In genomic region chr10:26448706-26449435, GRCh38 we compare ENCODE assay signal across 9 cellular contexts. TPM values are rescaled to one million over a fixed set of nuclear protein-coding genes. Genes with fewer than 3 reads are reported as not detected.
DNase-seq lines count a peak whose midpoint lies in the region; ATAC-seq and TF ChIP-seq lines count a peak whose summit lies in the region.
"Had no signal": no experiment of that assay in that cellular context is flagged by ENCODE, and none has a peak within 500 bp of the region (broad histone marks: within the 10 kb centered on the region; RNA-seq: fewer than 3 reads in every experiment).

No MANE protein-coding gene starts in this region.

- peaks cover 5% of the 10 kb centered on the region for H3K9me3 Mint-ChIP-seq in activated CD4-positive, alpha-beta memory T cell treated with anti-CD3 and anti-CD28 coated beads, Interleukin-2, amount 10 ng/mL, durations not matched to agents 7 days and 5 days

- 0 out of 2 replicates have a peak, but pooled peaks cover 4% of the 10 kb centered on the region for H4K20me1 ChIP-seq in GM23248 (ENCODE audit: insufficient read depth)

- TF ChIP-seq CTCF in psoas muscle (IDR thresholded peaks at IDR 0.05), result no peak

- no peak overlapping the region for H3K27ac ChIP-seq in psoas muscle
- no peak overlapping the region for H3K27ac ChIP-seq in GM23248

- no peaks in the 10 kb centered on the region for H3K9me3 ChIP-seq in psoas muscle
- no peaks in the 10 kb centered on the region for H3K9me3 ChIP-seq in GM23248 (ENCODE audit: low read depth)

- peak overlapping the region; percentile 86 for H3K27ac Mint-ChIP-seq in activated CD4-positive, alpha-beta memory T cell treated with anti-CD3 and anti-CD28 coated beads, Interleukin-2, amount 10 ng/mL, durations not matched to agents 7 days and 5 days

- peaks cover 69% of the 10 kb centered on the region for H3K36me3 Mint-ChIP-seq in activated CD4-positive, alpha-beta memory T cell treated with anti-CD3 and anti-CD28 coated beads, Interleukin-2, amount 10 ng/mL, durations not matched to agents 7 days and 5 days (ENCODE audit: low read depth)

- H3K9ac ChIP-seq in GM23248, result no peak overlapping the region

- intact Hi-C loops in psoas muscle (cut with DNase I), result no loop called here

- H3K9me2 ChIP-seq in GM23248 (ENCODE audit: insufficient read depth), result no peaks in the 10 kb centered on the region

- CTCF ChIA-PET in activated CD4-positive, alpha-beta memory T cell treated with anti-CD3 and anti-CD28 coated beads, Interleukin-2, amount 10 ng/mL, durations not matched to agents 7 days and 5 days (lab: Charles Lee), result interaction anchor here (1.4 kb wide), 1 partner anchor 19 kb away, joined by 7 read pairs; no protein-coding TSS in a partner anchor

- in situ Hi-C loops in GM23248 (cut with MboI), result no loop called here

- no peaks in the 10 kb centered on the region for H3K27me3 ChIP-seq in psoas muscle (ENCODE audit: insufficient read depth in 3 of 3, low read length in 2 of 3)
- H3K27me3 ChIP-seq in GM23248 (replicated peaks; ENCODE audit: insufficient read depth), result no peaks in the 10 kb centered on the region

- peaks cover 97% of the 10 kb centered on the region for H3K79me2 ChIP-seq in GM23248 (ENCODE audit: insufficient read depth)

- H3K4me1 ChIP-seq in psoas muscle (no peaks in the 10 kb centered on the region), GM23248 (ENCODE audit: insufficient read depth) (peaks cover 10% of the 10 kb centered on the region; the same call in 1 of the 2 replicates)

- WGBS in psoas muscle, 3 donors, result 74 to 79% (median 76%) methylated on average over 8 of the region's 8 CpGs
- 95 to 96% methylated on average over 8 of the region's 8 CpGs for WGBS in GM23248 (ENCODE audit: low coverage in 1 of 2, low lambda C conversion rate in 2 of 2, missing lambda C conversion rate in 2 of 2), 2 experiments

- ATAC-seq in HG03196 (IDR thresholded peaks at IDR 0.05; ENCODE audit: unreplicated experiment) (peak; percentile 78), psoas muscle (no peak)

- H3K4me1 Mint-ChIP-seq in activated CD4-positive, alpha-beta memory T cell treated with anti-CD3 and anti-CD28 coated beads, Interleukin-2, amount 10 ng/mL, durations not matched to agents 7 days and 5 days, result peaks cover 72% of the 10 kb centered on the region

- POLR2A ChIA-PET in activated CD4-positive, alpha-beta memory T cell treated with anti-CD3 and anti-CD28 coated beads, Interleukin-2, amount 10 ng/mL, durations not matched to agents 7 days and 5 days (lab: Charles Lee), result interaction anchor here (1.0 to 2.1 kb wide), 9 partner anchors 8 to 38 kb away, joined by 3 to 15 read pairs (median 6); partner anchors contain the start of gene APBB1IP

- no peak overlapping the region for H3K4me2 ChIP-seq in GM23248 (ENCODE audit: unreplicated experiment)

- no peak overlapping the region for H3K4me3 ChIP-seq in psoas muscle
- no peak overlapping the region for H3K4me3 ChIP-seq in GM23248

- 0 out of 2 replicates have a peak, but pooled peaks cover 3% of the 10 kb centered on the region for H3F3A ChIP-seq in GM23248 (ENCODE audit: insufficient read depth)

- H3K27me3 Mint-ChIP-seq in activated CD4-positive, alpha-beta memory T cell treated with anti-CD3 and anti-CD28 coated beads, Interleukin-2, amount 10 ng/mL, durations not matched to agents 7 days and 5 days, result no peaks in the 10 kb centered on the region

- H3K36me3 ChIP-seq in psoas muscle (ENCODE audit: insufficient read depth in 1 of 2, low read depth in 1 of 2), result no peaks in the 10 kb centered on the region
- H3K36me3 ChIP-seq in GM23248 (ENCODE audit: low read depth), result no peaks in the 10 kb centered on the region

- no peak overlapping the region for H2AFZ ChIP-seq in GM23248

- H3K4me3 Mint-ChIP-seq in activated CD4-positive, alpha-beta memory T cell treated with anti-CD3 and anti-CD28 coated beads, Interleukin-2, amount 10 ng/mL, durations not matched to agents 7 days and 5 days, result peak overlapping the region; percentile 54

- peak; percentile 66 for DNase-seq in activated gamma-delta T cell treated with Interleukin-2 at 50 U/mL for 16 hours
- no peak for DNase-seq in activated gamma-delta T cell (lab: John Stamatoyannopoulos, UW)
- peak; percentile 87 for DNase-seq in activated CD4-positive, alpha-beta memory T cell treated with anti-CD3 and anti-CD28 coated beads, Interleukin-2, amount 10 ng/mL, durations not matched to agents 7 days and 5 days
- peak in 2 of 3 experiments; percentile 37 to 41 for DNase-seq in stimulated activated CD4-positive, alpha-beta T cell treated with anti-CD3 and anti-CD28 coated beads, TNF-alpha, amount 100 ng/mL, for 24 hours (ENCODE audit: low read depth in 3 of 3)
- no peak for DNase-seq in psoas muscle
- DNase-seq in A172 (ENCODE audit: low spot score), result no peak
- no peak for DNase-seq in GM23248
- DNase-seq: left cardiac atrium had no signal

RNA-seq across cellular contexts. Expression of gene APBB1IP, which starts 10.7 kb away (rescaled TPM):
- 10 to 100 TPM; 80.9 to 82.2 TPM for total RNA-seq in activated CD4-positive, alpha-beta memory T cell treated with anti-CD3 and anti-CD28 coated beads, Interleukin-2, amount 10 ng/mL, durations not matched to agents 7 days and 5 days
- total RNA-seq in psoas muscle, result 1 to 10 TPM in 3 of 4 donors, under 1 TPM in 1; 0.86 to 2.8 (median 2.1) TPM
- under 1 TPM; 0.25 to 0.81 (median 0.55) TPM for polyA plus RNA-seq in psoas muscle
- not detected in 2 replicates for total RNA-seq in A172 (2014; rRNA removed; shearing (Covaris generic))
- total RNA-seq in GM23248 (2014; rRNA removed; shearing (Covaris generic)), result 7.3 and 9.4 TPM in 2 replicates
- 25.0 and 25.1 TPM in 2 replicates for polyA plus RNA-seq in GM23248 (2016; fragmentation: Nextera tagmentation; extraction: Ambion mirVana)

Comparison
In these comparisons a context has a peak if more than half of its experiments do, and no peak if none do; other contexts are left out.
1. DNase-seq: peak in activated gamma-delta T cell treated with Interleukin-2 at 50 U/mL for 16 hours (single experiment), activated CD4-positive, alpha-beta memory T cell treated with anti-CD3 and anti-CD28 coated beads, Interleukin-2, amount 10 ng/mL, durations not matched to agents 7 days and 5 days (single experiment) and stimulated activated CD4-positive, alpha-beta T cell treated with anti-CD3 and anti-CD28 coated beads, TNF-alpha, amount 100 ng/mL, for 24 hours (2 of 3); none in activated gamma-delta T cell (single experiment), psoas muscle (0 of 2), A172 (single experiment) and GM23248 (single experiment).